In genomic region chr1:89599332-89599630, GRCh38 we compare ENCODE assay signal across 14 cellular contexts. TPM values are rescaled to one million over a fixed set of nuclear protein-coding genes. Genes with fewer than 3 reads are reported as not detected.
DNase-seq lines count a peak whose midpoint lies in the region; ATAC-seq, FAIRE-seq and TF ChIP-seq lines count a peak whose summit lies in the region.
"Had no signal": no experiment of that assay in that cellular context is flagged by ENCODE, and none has a peak within 500 bp of the region (broad histone marks: within the 10 kb centered on the region; RNA-seq: fewer than 3 reads in every experiment).

No MANE protein-coding gene starts in this region.

- H4K20me1 ChIP-seq in Loucy (ENCODE audit: insufficient read depth, low read length, poor library complexity, severe bottlenecking) (no peaks in the 10 kb centered on the region), GM12878 (ENCODE audit: control insufficient read depth, insufficient read depth) (no peaks in the 10 kb centered on the region; the same call in 1 of the 2 replicates), osteoblast (ENCODE audit: insufficient read depth, low read length) (peaks cover 5% of the 10 kb centered on the region)

- CTCF ChIA-PET in GM12878 (lab: Yijun Ruan, JAX), result interaction anchor here (0.9 to 10.6 kb wide), 11 partner anchors 12 to 164 kb away, joined by 3 to 80 read pairs (median 4); partner anchors contain the start of gene LRRC8C

- H2AFZ ChIP-seq in Loucy (ENCODE audit: low read length) (no peak overlapping the region), GM12878 (ENCODE audit: control insufficient read depth, low read depth, low read length) (no peak overlapping the region), osteoblast (ENCODE audit: low read length) (no peak overlapping the region)

- TF ChIP-seq CTCF in Loucy (conservative IDR thresholded peaks at IDR 0.05; ENCODE audit: low read length) (0 out of 2 replicates have a peak, but pooled peaks have one; percentile 22), GM12878 (IDR thresholded peaks at IDR 0.05 in 2 of 3, conservative IDR thresholded peaks at IDR 0.05 in 1 of 3; ENCODE audit: control insufficient read depth in 2 of 3, extremely low read depth in 1 of 3, insufficient read depth in 1 of 3, low read depth in 3 of 3, low read length in 3 of 3) (no peak), osteoblast (IDR thresholded peaks at IDR 0.05; ENCODE audit: extremely low read depth, low read depth, low read length) (peak; percentile 17)

- H3K9me2 ChIP-seq in Loucy (replicated peaks; ENCODE audit: low read depth, low read length), result no peaks in the 10 kb centered on the region

- RAD21 ChIA-PET in GM12878 (lab: Charles Lee; ENCODE audit: unreplicated experiment), result interaction anchor here (1.0 to 3.2 kb wide), 4 partner anchors 14 to 183 kb away, joined by 3 to 22 read pairs (median 10); no protein-coding TSS in a partner anchor

- no peak for TF ChIP-seq RAD21 in GM12878 (IDR thresholded peaks at IDR 0.05; ENCODE audit: insufficient read depth, low read depth, low read length)

- no peaks in the 10 kb centered on the region for H3K9me3 ChIP-seq in Loucy (ENCODE audit: insufficient read depth, low read depth, low read length)
- H3K9me3 ChIP-seq in GM12878 (replicated peaks; ENCODE audit: control insufficient read depth, insufficient read depth, low read length), result no peaks in the 10 kb centered on the region
- H3K9me3 ChIP-seq in osteoblast (ENCODE audit: low read depth, low read length), result no peaks in the 10 kb centered on the region
- H3K9me3 ChIP-seq: A549, upper lobe of right lung had no signal

- intact Hi-C loops in activated CD4-positive, alpha-beta T cell treated with anti-CD3 and anti-CD28 coated beads, Interleukin-2, amount 10 ng/mL, durations not matched to agents 24 days and 14 days (cut with micrococcal nuclease), result loop anchor here (1.0 to 2.0 kb wide), 2 partner anchors 16 to 116 kb away; no protein-coding TSS in a partner anchor
- intact Hi-C loops in GM12878 (cut with micrococcal nuclease; ENCODE audit: unreplicated experiment), result loop anchor here (1.0 to 2.0 kb wide), 3 partner anchors 74 to 116 kb away; partner anchors contain the start of gene LRRC8B

- peak overlapping the region; percentile 76 for H3K27ac Mint-ChIP-seq in activated CD4-positive, alpha-beta T cell treated with anti-CD3 and anti-CD28 coated beads, Interleukin-2, amount 10 ng/mL, durations not matched to agents 24 days and 14 days
- H3K27ac Mint-ChIP-seq: dendritic cell treated with granulocyte-macrophage colony-stimulating factor and Interleukin-4, amounts not matched to agents 40 ng/mL and 50 ng/mL, for 4 days had no signal

- H3K27me3 Mint-ChIP-seq in activated CD4-positive, alpha-beta T cell treated with anti-CD3 and anti-CD28 coated beads, Interleukin-2, amount 10 ng/mL, durations not matched to agents 24 days and 14 days, result no peaks in the 10 kb centered on the region
- H3K27me3 Mint-ChIP-seq: dendritic cell treated with granulocyte-macrophage colony-stimulating factor and Interleukin-4, amounts not matched to agents 40 ng/mL and 50 ng/mL, for 4 days had no signal

- H3K4me3 ChIP-seq in Loucy (ENCODE audit: low read length, poor library complexity, severe bottlenecking), result no peak overlapping the region
- no peak overlapping the region for H3K4me3 ChIP-seq in GM12878
- no peak overlapping the region for H3K4me3 ChIP-seq in osteoblast (ENCODE audit: insufficient read depth, low read length)
- H3K4me3 ChIP-seq: A549, upper lobe of right lung had no signal

- TF ChIP-seq EP300 in GM12878 (IDR thresholded peaks at IDR 0.05; ENCODE audit: borderline replicate concordance in 1 of 2, control insufficient read depth in 1 of 2, low read depth in 2 of 2, low read length in 2 of 2), result no peak

- H3K4me3 Mint-ChIP-seq in activated CD4-positive, alpha-beta T cell treated with anti-CD3 and anti-CD28 coated beads, Interleukin-2, amount 10 ng/mL, durations not matched to agents 24 days and 14 days, result no peak overlapping the region
- H3K4me3 Mint-ChIP-seq: dendritic cell treated with granulocyte-macrophage colony-stimulating factor and Interleukin-4, amounts not matched to agents 40 ng/mL and 50 ng/mL, for 4 days had no signal

- WGBS in GM12878 (ENCODE audit: insufficient coverage, insufficient replicate concordance, low lambda C conversion rate, missing lambda C conversion rate), result 98% methylated on average over 2 of the region's 2 CpGs

- H3K36me3 ChIP-seq in Loucy (ENCODE audit: insufficient read depth, low read length) (peaks cover 7% of the 10 kb centered on the region; the same call in 1 of the 2 replicates), GM12878 (ENCODE audit: control insufficient read depth in 2 of 2, insufficient read depth in 2 of 2, low read length in 1 of 2) (no peaks in the 10 kb centered on the region), osteoblast (ENCODE audit: insufficient read depth, low read length) (no peaks in the 10 kb centered on the region)
- H3K36me3 ChIP-seq: upper lobe of right lung had no signal

- no peaks in the 10 kb centered on the region for H3K27me3 ChIP-seq in Loucy (ENCODE audit: insufficient read depth, low read length, poor library complexity, severe bottlenecking)
- no peaks in the 10 kb centered on the region for H3K27me3 ChIP-seq in GM12878 (replicated peaks in 1 of 2; ENCODE audit: control insufficient read depth in 2 of 2, insufficient read depth in 2 of 2, low read length in 1 of 2)
- H3K27me3 ChIP-seq in osteoblast (ENCODE audit: insufficient read depth, low read length), result no peaks in the 10 kb centered on the region
- H3K27me3 ChIP-seq: upper lobe of right lung had no signal

- no peaks in the 10 kb centered on the region for H3K79me2 ChIP-seq in Loucy (ENCODE audit: insufficient read depth, low read length)
- H3K79me2 ChIP-seq in GM12878 (ENCODE audit: control insufficient read depth, insufficient read depth, low read length), result no peaks in the 10 kb centered on the region
- no peaks in the 10 kb centered on the region for H3K79me2 ChIP-seq in osteoblast (ENCODE audit: insufficient read depth, low read length)

- no peaks in the 10 kb centered on the region for H3K9me3 Mint-ChIP-seq in activated CD4-positive, alpha-beta T cell treated with anti-CD3 and anti-CD28 coated beads, Interleukin-2, amount 10 ng/mL, durations not matched to agents 24 days and 14 days
- H3K9me3 Mint-ChIP-seq: dendritic cell treated with granulocyte-macrophage colony-stimulating factor and Interleukin-4, amounts not matched to agents 40 ng/mL and 50 ng/mL, for 4 days had no signal

- H3F3A ChIP-seq in Loucy (ENCODE audit: low read depth), result no peaks in the 10 kb centered on the region

- H3K27ac ChIP-seq in GM12878 (ENCODE audit: control insufficient read depth, insufficient read depth), result no peak overlapping the region
- no peak overlapping the region for H3K27ac ChIP-seq in osteoblast (ENCODE audit: low read depth, low read length)
- H3K27ac ChIP-seq: A549, upper lobe of right lung had no signal

- no peak for TF ChIP-seq POLR2A in GM12878 (IDR thresholded peaks at IDR 0.05; ENCODE audit: low read depth, low read length)

- H3K4me1 ChIP-seq in Loucy (ENCODE audit: insufficient read depth, low read length, poor library complexity, severe bottlenecking) (no peaks in the 10 kb centered on the region), GM12878 (ENCODE audit: control insufficient read depth, insufficient read depth, low read length) (peaks cover 9% of the 10 kb centered on the region), osteoblast (ENCODE audit: insufficient read depth, low read length) (peaks cover 12% of the 10 kb centered on the region)
- H3K4me1 ChIP-seq: A549, upper lobe of right lung had no signal

- SMC1A ChIA-PET in GM12878 (lab: Charles Lee; ENCODE audit: uncharacterized antibody, unreplicated experiment), result interaction anchor here (0.7 to 13.0 kb wide), 7 partner anchors 9 to 163 kb away, joined by 3 to 124 read pairs (median 6); no protein-coding TSS in a partner anchor

- BruUV-seq in GM12878 (replicated peaks; lab: Mats Ljungman, UMichigan), result no TSS peak

- H3K9ac ChIP-seq in Loucy (ENCODE audit: low read depth, low read length, poor library complexity, severe bottlenecking), result no peak overlapping the region
- H3K9ac ChIP-seq in GM12878 (ENCODE audit: control insufficient read depth, insufficient read depth, low read length), result no peak overlapping the region

- H3K4me2 ChIP-seq in Loucy (ENCODE audit: low read depth, low read length, poor library complexity, severe bottlenecking) (no peak overlapping the region), GM12878 (ENCODE audit: control insufficient read depth, insufficient read depth) (no peak overlapping the region), osteoblast (ENCODE audit: insufficient read depth, low read length) (no peak overlapping the region)
- H3K4me2 ChIP-seq: A549 had no signal

- peak; percentile 11; the same call in 2 of the 3 replicates for ATAC-seq in GM12878
- ATAC-seq in GM21360 (IDR thresholded peaks at IDR 0.05; ENCODE audit: unreplicated experiment), result no peak

- POLR2A ChIA-PET in GM12878 (lab: Charles Lee), result no interaction called here

- in situ Hi-C loops in GM12878 (cut with MboI), result loop anchor here (5.0 kb wide), 1 partner anchor 82 kb away; no protein-coding TSS in a partner anchor

- DNase-seq in activated CD4-positive, alpha-beta T cell treated with anti-CD3 and anti-CD28 coated beads, Interleukin-2, amount 10 ng/mL, durations not matched to agents 24 days and 14 days, result no peak
- no peak for DNase-seq in activated CD4-positive, alpha-beta T cell treated with anti-CD3 and anti-CD28 coated beads for 1 hour
- DNase-seq in GM12878 (ENCODE audit: low read depth, low spot score) (no peak), osteoblast (ENCODE audit: insufficient read length, low spot score, missing footprints) (no peak), AML-193 (lab: John Stamatoyannopoulos, UW) (no peak), NCI-H2107 (lab: John Stamatoyannopoulos, UW) (no peak)
- DNase-seq: left colon; NCI-H1417 treated with DMSO at 0.1 percent for 48 hours; stimulated activated CD8-positive, alpha-beta memory T cell treated with anti-CD3 and anti-CD28 coated beads, Interleukin-4, amount 100 ng/mL, for 48 hours; upper lobe of right lung had no signal

- H3K4me1 Mint-ChIP-seq in activated CD4-positive, alpha-beta T cell treated with anti-CD3 and anti-CD28 coated beads, Interleukin-2, amount 10 ng/mL, durations not matched to agents 24 days and 14 days, result peaks cover 72% of the 10 kb centered on the region

- H3K36me3 Mint-ChIP-seq in activated CD4-positive, alpha-beta T cell treated with anti-CD3 and anti-CD28 coated beads, Interleukin-2, amount 10 ng/mL, durations not matched to agents 24 days and 14 days (ENCODE audit: low read depth), result peaks cover 54% of the 10 kb centered on the region

- FAIRE-seq in GM12878 (lab: Jason Lieb, UNC), result no peak
- FAIRE-seq: A549 had no signal

RNA-seq across cellular contexts. Expression of gene LRRC8C, which starts 33.6 kb away (rescaled TPM):
- 73.1 and 74.0 TPM in 2 replicates for total RNA-seq in activated CD4-positive, alpha-beta T cell treated with anti-CD3 and anti-CD28 coated beads, Interleukin-2, amount 10 ng/mL, durations not matched to agents 24 days and 14 days
- total RNA-seq in GM12878 (2013; cell fraction: nucleolus; rRNA removed), result 43.9 and 45.4 TPM in 2 replicates
- total RNA-seq in GM12878 (2014; rRNA removed) (11.7 and 12.9 TPM in 2 replicates), GM12878 (2014; rRNA removed; fragmentation: Illumina TruSeq; extraction: Trizol) (10.0 and 10.5 TPM in 2 replicates), GM12878 (2021) (10.6 and 11.4 TPM in 2 replicates), osteoblast (2.1 and 2.2 TPM in 2 replicates)
- polyA plus RNA-seq in GM12878 (2011; ENCODE audit: low read depth), result 1.8 TPM
- polyA plus RNA-seq in GM12878 (2011; rRNA removed) (16.3 and 21.7 TPM in 2 replicates), GM12878 (2014; fragmentation: Illumina TruSeq; extraction: Trizol) (13.7 and 16.6 TPM in 2 replicates), GM12878 (2014; fragmentation: Nextera tagmentation; extraction: Ambion mirVana) (1 to 10 TPM; 2.3 to 3.1 TPM), GM12878 (2014; rRNA removed) (6.3 and 7.9 TPM in 2 replicates), GM12878 (2016; fragmentation: Nextera tagmentation; extraction: Ambion mirVana) (10 to 100 TPM; 10.9 to 11.3 TPM)
- polyA plus RNA-seq in GM12878 (2011; cell fraction: cytosol; rRNA removed), result 8.5 and 9.4 TPM in 2 replicates
- polyA plus RNA-seq in GM12878 (2011; cell fraction: nucleus; rRNA removed), result 7.8 and 7.9 TPM in 2 replicates
- 2.2 and 2.6 TPM in 2 replicates for polyA plus RNA-seq in GM12878 (2012)
- 19.3 and 22.0 TPM in 2 replicates for polyA minus RNA-seq in GM12878 (2011; rRNA and poly(A)+ RNA removed)
- 7.1 and 8.2 TPM in 2 replicates for polyA minus RNA-seq in GM12878 (2011; cell fraction: cytosol; rRNA and poly(A)+ RNA removed)
- polyA minus RNA-seq in GM12878 (2011; cell fraction: nucleus; rRNA and poly(A)+ RNA removed), result 7.3 and 12.1 TPM in 2 replicates

Comparison
In these comparisons a context has a peak if more than half of its experiments do, and no peak if none do; other contexts are left out.
1. CTCF ChIP-seq: peak in Loucy (single experiment) and osteoblast (single experiment); none in GM12878 (0 of 3).